1 cellular context compared by ENCODE assay signal in the genomic region with DNA sequence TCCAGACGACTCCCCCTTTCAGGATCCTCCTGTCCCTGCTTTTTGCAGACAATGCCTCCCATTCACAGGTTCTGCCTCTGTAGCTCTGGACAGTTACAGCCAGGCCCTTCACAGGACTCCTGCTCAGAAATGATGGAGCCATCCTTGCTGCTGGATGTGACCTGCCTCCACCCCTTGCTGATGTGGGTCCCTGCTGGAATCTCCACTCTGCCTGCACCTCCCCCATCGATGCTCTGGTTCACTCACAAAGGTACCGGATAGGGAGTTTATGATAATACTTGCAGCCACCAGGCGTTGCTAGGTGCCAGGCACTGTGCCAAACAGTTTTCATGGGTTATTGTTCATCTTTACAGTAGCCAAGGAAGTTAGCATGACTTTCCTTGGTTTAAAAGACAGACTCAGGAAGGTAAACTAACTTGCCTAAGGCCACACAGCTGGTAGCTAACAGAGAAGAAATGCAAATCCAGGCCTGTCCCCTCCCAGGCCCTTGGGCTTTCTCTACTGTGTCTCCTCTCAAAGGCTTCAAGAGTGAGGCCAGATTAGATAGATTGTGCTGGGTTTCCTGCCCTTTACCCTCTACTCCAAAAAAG.
TF ChIP-seq lines count a peak whose summit lies in the region.

No MANE protein-coding gene starts in this region.

TF ChIP-seq in GM23338, 12 proteins besides CTCF, POLR2A, EP300 and RAD21:
- no peak for TF ChIP-seq EZH2phosphoT487 (IDR thresholded peaks at IDR 0.05; ENCODE audit: unreplicated experiment)
- TF ChIP-seq ZNF331 (CRISPR knock-in tag; IDR thresholded peaks at IDR 0.05; ENCODE audit: low read depth) = no peak
- no peak for TF ChIP-seq JUNB (IDR thresholded peaks at IDR 0.05; ENCODE audit: unreplicated experiment)
- TF ChIP-seq EZH2 (IDR thresholded peaks at IDR 0.05; ENCODE audit: low read depth, unreplicated experiment) = no peak
- TF ChIP-seq ETS1 (IDR thresholded peaks at IDR 0.05) = no peak
- no peak for TF ChIP-seq POLR2AphosphoS5 (IDR thresholded peaks at IDR 0.05; ENCODE audit: low read depth)
- no peak for TF ChIP-seq STAT1 (IDR thresholded peaks at IDR 0.05; ENCODE audit: unreplicated experiment)
